1 cellular context compared by ENCODE assay signal in the genomic region with DNA sequence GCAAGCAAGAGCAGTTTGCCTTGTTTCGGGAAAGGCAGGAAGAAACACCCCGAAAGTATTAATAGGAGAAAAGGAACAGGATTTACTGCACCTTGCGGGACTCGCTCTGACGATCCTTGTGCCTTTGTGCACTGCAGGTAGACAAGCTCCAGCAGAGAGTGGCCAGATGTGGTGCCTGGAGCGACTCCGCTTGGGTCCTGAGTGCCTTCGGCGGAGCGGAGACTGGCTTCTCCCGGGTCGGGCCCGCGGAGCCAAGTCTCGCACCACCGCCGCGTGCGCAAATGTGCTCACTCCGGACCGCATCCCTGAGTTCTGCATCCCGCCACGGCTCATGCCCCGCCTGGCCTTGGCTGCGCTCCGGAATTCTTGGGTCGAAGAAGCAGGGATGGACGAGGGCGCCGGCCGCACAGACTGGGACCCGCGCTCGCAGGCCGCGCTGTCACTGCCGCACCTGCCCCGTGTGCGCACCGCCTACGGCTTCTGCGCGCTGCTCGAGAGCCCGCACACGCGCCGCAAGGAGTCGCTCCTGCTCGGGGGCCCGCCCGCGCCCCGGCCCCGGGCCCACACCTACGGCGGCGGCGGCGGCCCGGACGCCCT.
TF ChIP-seq lines count a peak whose summit lies in the region.

No MANE protein-coding gene starts in this region.

TF ChIP-seq in endothelial cell of umbilical vein, 7 proteins besides CTCF, POLR2A, EP300 and RAD21:
- no peak for TF ChIP-seq JUN (IDR thresholded peaks at IDR 0.05; ENCODE audit: borderline replicate concordance, insufficient read depth, insufficient read length, low read depth)
- no peak for TF ChIP-seq EZH2 (IDR thresholded peaks at IDR 0.05; ENCODE audit: borderline replicate concordance, low read depth, low read length, severe bottlenecking)
- no peak for TF ChIP-seq MYC (IDR thresholded peaks at IDR 0.05; ENCODE audit: low read depth, low read length)
- TF ChIP-seq, protein P1, sequence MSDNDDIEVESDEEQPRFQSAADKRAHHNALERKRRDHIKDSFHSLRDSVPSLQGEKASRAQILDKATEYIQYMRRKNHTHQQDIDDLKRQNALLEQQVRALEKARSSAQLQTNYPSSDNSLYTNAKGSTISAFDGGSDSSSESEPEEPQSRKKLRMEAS (IDR thresholded peaks at IDR 0.05; ENCODE audit: insufficient read depth, insufficient read length) = no peak
- TF ChIP-seq POLR2AphosphoS5 (IDR thresholded peaks at IDR 0.05; ENCODE audit: insufficient read depth, low read depth, low read length) = no peak
